In genomic region chr20:31823360-31824124, GRCh38 we compare ENCODE assay signal across 1 cellular context.
TF ChIP-seq lines count a peak whose summit lies in the region.

No MANE protein-coding gene starts in this region.

TF ChIP-seq in SK-N-SH treated with all-trans-retinoic acid at 6 μM for 48 hours, 23 proteins besides CTCF, POLR2A, EP300 and RAD21 (continued from another document):
- TF ChIP-seq CREB5 (CRISPR knock-in tag; IDR thresholded peaks at IDR 0.05; ENCODE audit: low read depth) (no peak), ZFP30 (CRISPR knock-in tag; IDR thresholded peaks at IDR 0.05) (no peak), TCF4 (CRISPR knock-in tag; IDR thresholded peaks at IDR 0.05; ENCODE audit: borderline replicate concordance) (no peak), CSDC2 (CRISPR knock-in tag; IDR thresholded peaks at IDR 0.05) (no peak), ESRRG (CRISPR knock-in tag; IDR thresholded peaks at IDR 0.05) (no peak), OSR1 (CRISPR knock-in tag; IDR thresholded peaks at IDR 0.05) (no peak), BACH2 (CRISPR knock-in tag; IDR thresholded peaks at IDR 0.05; ENCODE audit: borderline replicate concordance) (no peak), PPARA (CRISPR knock-in tag; IDR thresholded peaks at IDR 0.05; ENCODE audit: borderline replicate concordance) (no peak), ZFP3 (CRISPR knock-in tag; IDR thresholded peaks at IDR 0.05) (no peak), ARNTL (CRISPR knock-in tag; IDR thresholded peaks at IDR 0.05; ENCODE audit: borderline replicate concordance, low read depth) (no peak), TOX (CRISPR knock-in tag; IDR thresholded peaks at IDR 0.05; ENCODE audit: borderline replicate concordance) (no peak), GLIS3 (CRISPR knock-in tag; IDR thresholded peaks at IDR 0.05) (no peak), ZNF8 (CRISPR knock-in tag; IDR thresholded peaks at IDR 0.05) (no peak)
- TF ChIP-seq, protein P1, sequence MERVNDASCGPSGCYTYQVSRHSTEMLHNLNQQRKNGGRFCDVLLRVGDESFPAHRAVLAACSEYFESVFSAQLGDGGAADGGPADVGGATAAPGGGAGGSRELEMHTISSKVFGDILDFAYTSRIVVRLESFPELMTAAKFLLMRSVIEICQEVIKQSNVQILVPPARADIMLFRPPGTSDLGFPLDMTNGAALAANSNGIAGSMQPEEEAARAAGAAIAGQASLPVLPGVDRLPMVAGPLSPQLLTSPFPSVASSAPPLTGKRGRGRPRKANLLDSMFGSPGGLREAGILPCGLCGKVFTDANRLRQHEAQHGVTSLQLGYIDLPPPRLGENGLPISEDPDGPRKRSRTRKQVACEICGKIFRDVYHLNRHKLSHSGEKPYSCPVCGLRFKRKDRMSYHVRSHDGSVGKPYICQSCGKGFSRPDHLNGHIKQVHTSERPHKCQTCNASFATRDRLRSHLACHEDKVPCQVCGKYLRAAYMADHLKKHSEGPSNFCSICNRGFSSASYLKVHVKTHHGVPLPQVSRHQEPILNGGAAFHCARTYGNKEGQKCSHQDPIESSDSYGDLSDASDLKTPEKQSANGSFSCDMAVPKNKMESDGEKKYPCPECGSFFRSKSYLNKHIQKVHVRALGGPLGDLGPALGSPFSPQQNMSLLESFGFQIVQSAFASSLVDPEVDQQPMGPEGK (CRISPR knock-in tag; IDR thresholded peaks at IDR 0.05; ENCODE audit: borderline replicate concordance): no peak
